Comparison of ENCODE assay signal across 2 cellular contexts in genomic region chr5:73150872-73151271, GRCh38.
TF ChIP-seq lines count a peak whose summit lies in the region.

No MANE protein-coding gene starts in this region.

TF ChIP-seq in IMR-90, 13 proteins besides CTCF, POLR2A, EP300 and RAD21:
- no peak for TF ChIP-seq CHD1 (IDR thresholded peaks at IDR 0.05; ENCODE audit: low read depth, low read length)
- TF ChIP-seq FOS (IDR thresholded peaks at IDR 0.05; ENCODE audit: low read depth, low read length) = no peak
- TF ChIP-seq MXI1 (IDR thresholded peaks at IDR 0.05; ENCODE audit: borderline replicate concordance, low read depth, low read length) = no peak
- TF ChIP-seq MAZ (IDR thresholded peaks at IDR 0.05; ENCODE audit: borderline replicate concordance, low read depth, low read length) = no peak
- TF ChIP-seq, protein P1, sequence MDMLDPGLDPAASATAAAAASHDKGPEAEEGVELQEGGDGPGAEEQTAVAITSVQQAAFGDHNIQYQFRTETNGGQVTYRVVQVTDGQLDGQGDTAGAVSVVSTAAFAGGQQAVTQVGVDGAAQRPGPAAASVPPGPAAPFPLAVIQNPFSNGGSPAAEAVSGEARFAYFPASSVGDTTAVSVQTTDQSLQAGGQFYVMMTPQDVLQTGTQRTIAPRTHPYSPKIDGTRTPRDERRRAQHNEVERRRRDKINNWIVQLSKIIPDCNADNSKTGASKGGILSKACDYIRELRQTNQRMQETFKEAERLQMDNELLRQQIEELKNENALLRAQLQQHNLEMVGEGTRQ (IDR thresholded peaks at IDR 0.05; ENCODE audit: low read depth, low read length) = no peak
- no peak for TF ChIP-seq RFX5 (IDR thresholded peaks at IDR 0.05; ENCODE audit: low read depth, low read length)
- no peak for TF ChIP-seq SMC3 (IDR thresholded peaks at IDR 0.05; ENCODE audit: low read depth, low read length)
- no peak for TF ChIP-seq MAFK (IDR thresholded peaks at IDR 0.05; ENCODE audit: low read depth, low read length)
- TF ChIP-seq, protein P2, sequence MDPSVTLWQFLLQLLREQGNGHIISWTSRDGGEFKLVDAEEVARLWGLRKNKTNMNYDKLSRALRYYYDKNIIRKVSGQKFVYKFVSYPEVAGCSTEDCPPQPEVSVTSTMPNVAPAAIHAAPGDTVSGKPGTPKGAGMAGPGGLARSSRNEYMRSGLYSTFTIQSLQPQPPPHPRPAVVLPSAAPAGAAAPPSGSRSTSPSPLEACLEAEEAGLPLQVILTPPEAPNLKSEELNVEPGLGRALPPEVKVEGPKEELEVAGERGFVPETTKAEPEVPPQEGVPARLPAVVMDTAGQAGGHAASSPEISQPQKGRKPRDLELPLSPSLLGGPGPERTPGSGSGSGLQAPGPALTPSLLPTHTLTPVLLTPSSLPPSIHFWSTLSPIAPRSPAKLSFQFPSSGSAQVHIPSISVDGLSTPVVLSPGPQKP (IDR thresholded peaks at IDR 0.05; ENCODE audit: borderline replicate concordance, low read depth, low read length) = no peak
- TF ChIP-seq BHLHE40 (IDR thresholded peaks at IDR 0.05; ENCODE audit: low read depth, low read length) = no peak
- TF ChIP-seq RCOR1 (IDR thresholded peaks at IDR 0.05; ENCODE audit: insufficient replicate concordance, low read length) = no peak
- no peak for TF ChIP-seq NFE2L2 (IDR thresholded peaks at IDR 0.05; ENCODE audit: low read depth, low read length)
- TF ChIP-seq CEBPB (IDR thresholded peaks at IDR 0.05; ENCODE audit: low read depth, low read length) = no peak

TF ChIP-seq in H1, 55 proteins besides CTCF, POLR2A, EP300 and RAD21:
- TF ChIP-seq SIN3A (conservative IDR thresholded peaks at IDR 0.05 in 1 of 2, IDR thresholded peaks at IDR 0.05 in 1 of 2; ENCODE audit: low read depth in 1 of 2, low read length in 2 of 2) (no peak), POU5F1 (IDR thresholded peaks at IDR 0.05; ENCODE audit: low read depth, low read length) (no peak), NRF1 (IDR thresholded peaks at IDR 0.05; ENCODE audit: low read depth, low read length) (no peak), BACH1 (IDR thresholded peaks at IDR 0.05; ENCODE audit: low read length) (no peak), TAF1 (IDR thresholded peaks at IDR 0.05; ENCODE audit: low read depth, low read length) (no peak), CHD1 (IDR thresholded peaks at IDR 0.05; ENCODE audit: low read depth, low read length) (no peak)
- TF ChIP-seq, protein P3, sequence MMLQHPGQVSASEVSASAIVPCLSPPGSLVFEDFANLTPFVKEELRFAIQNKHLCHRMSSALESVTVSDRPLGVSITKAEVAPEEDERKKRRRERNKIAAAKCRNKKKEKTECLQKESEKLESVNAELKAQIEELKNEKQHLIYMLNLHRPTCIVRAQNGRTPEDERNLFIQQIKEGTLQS (IDR thresholded peaks at IDR 0.05; ENCODE audit: insufficient read depth, low read depth, low read length) = no peak
